17 cellular contexts compared by ENCODE assay signal in the genomic region with DNA sequence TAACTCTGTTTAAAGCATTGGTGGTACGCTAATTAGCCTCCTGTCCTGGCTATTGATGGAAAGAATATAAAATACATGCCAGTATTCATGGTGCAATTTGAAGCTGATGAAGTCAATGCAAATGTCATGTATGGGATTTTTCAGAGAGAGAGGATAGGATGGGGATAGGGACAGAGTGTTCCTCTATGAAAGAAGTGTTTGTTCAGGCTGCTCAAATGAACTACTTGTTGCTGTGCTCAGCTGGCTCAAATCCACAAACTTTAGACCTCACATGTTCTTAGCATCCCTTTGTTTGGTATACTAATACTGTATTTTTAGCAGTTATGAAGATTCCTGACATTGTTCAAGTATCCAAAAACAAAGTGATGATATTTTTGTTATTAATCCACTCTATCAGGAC.
DNase-seq lines count a peak whose midpoint lies in the region; ATAC-seq lines count a peak whose summit lies in the region.
"Had no signal": no experiment of that assay in that cellular context is flagged by ENCODE, and none has a peak within 500 bp of the region (broad histone marks: within the 10 kb centered on the region; RNA-seq: fewer than 3 reads in every experiment).

No MANE protein-coding gene starts in this region.

- H3K9me3 Mint-ChIP-seq in stimulated activated naive B cell treated with anti-CD40 and anti-IgM and Interleukin-4, amounts not matched to agents 10 μg/mL and 1 μg/mL and 100 μg/mL, for 72 hours: peaks cover 3% of the 10 kb centered on the region in 2 donors
- H3K9me3 Mint-ChIP-seq: GM23338 had no signal

- intact Hi-C loops in head of caudate nucleus (cut with DNase I): loop anchor here (5.0 kb wide), 1 partner anchor 117 kb away; a partner anchor contains a TSS

- H3K36me3 Mint-ChIP-seq in stimulated activated naive B cell treated with anti-CD40 and anti-IgM and Interleukin-4, amounts not matched to agents 10 μg/mL and 1 μg/mL and 100 μg/mL, for 72 hours: no peaks in the 10 kb centered on the region
- H3K36me3 Mint-ChIP-seq: CD8-positive, alpha-beta T cell had no signal

- no peaks in the 10 kb centered on the region for H3K27me3 Mint-ChIP-seq in stimulated activated naive B cell treated with anti-CD40 and anti-IgM and Interleukin-4, amounts not matched to agents 10 μg/mL and 1 μg/mL and 100 μg/mL, for 72 hours

- DNase-seq in Ammon's horn (ENCODE audit: low spot score) (peak; percentile 92), head of caudate nucleus (peak in 27 of 42 donors; percentile 6 to 83 (median 55)), pons (ENCODE audit: low spot score) (peak; percentile 98), DMS114 treated with DMSO at 0.1 percent for 48 hours (lab: John Stamatoyannopoulos, UW; ENCODE audit: unreplicated experiment) (no peak)
- DNase-seq in stimulated activated naive B cell treated with anti-CD40 and anti-IgM and Interleukin-4, amounts not matched to agents 10 μg/mL and 1 μg/mL and 100 μg/mL, for 72 hours: no peak
- DNase-seq in stimulated activated CD4-positive, alpha-beta T cell treated with anti-CD3 and anti-CD28 coated beads, Interleukin-4, amount 100 ng/mL, for 4 hours: no peak
- DNase-seq: CD8-positive, alpha-beta T cell; GF-D8; KG1; NCI-H146; NCI-H2081; NCI-H510A treated with DMSO at 0.1 percent for 48 hours had no signal

- H3K4me3 Mint-ChIP-seq in stimulated activated naive B cell treated with anti-CD40 and anti-IgM and Interleukin-4, amounts not matched to agents 10 μg/mL and 1 μg/mL and 100 μg/mL, for 72 hours: no peak overlapping the region
- H3K4me3 Mint-ChIP-seq: CD8-positive, alpha-beta T cell; GM23338 had no signal

- no peak overlapping the region for H3K27ac Mint-ChIP-seq in stimulated activated naive B cell treated with anti-CD40 and anti-IgM and Interleukin-4, amounts not matched to agents 10 μg/mL and 1 μg/mL and 100 μg/mL, for 72 hours
- H3K27ac Mint-ChIP-seq: CD8-positive, alpha-beta T cell; GM23338 had no signal

- peak overlapping the region; percentile 95 for H3K27ac ChIP-seq in angular gyrus (ENCODE audit: low read depth, low read length)
- H3K27ac ChIP-seq: 22Rv1 had no signal

- H3K4me1 Mint-ChIP-seq in stimulated activated naive B cell treated with anti-CD40 and anti-IgM and Interleukin-4, amounts not matched to agents 10 μg/mL and 1 μg/mL and 100 μg/mL, for 72 hours: no peaks in the 10 kb centered on the region
- H3K4me1 Mint-ChIP-seq: GM23338 had no signal

- ATAC-seq in stimulated activated naive B cell treated with anti-CD40 and anti-IgM and Interleukin-4, amounts not matched to agents 10 μg/mL and 1 μg/mL and 100 μg/mL, for 72 hours (replicated peaks): no peak
- no peak for ATAC-seq in GM18519 (IDR thresholded peaks at IDR 0.05; ENCODE audit: low FRiP score, unreplicated experiment)
- ATAC-seq: CD8-positive, alpha-beta T cell; GM23338; Right ventricle myocardium inferior had no signal

Comparison
In these comparisons a context has a peak if more than half of its experiments do, and no peak if none do; other contexts are left out.
1. DNase-seq: peak in Ammon's horn (single experiment), head of caudate nucleus (27 of 42) and pons (single experiment); none in stimulated activated naive B cell treated with anti-CD40 and anti-IgM and Interleukin-4, amounts not matched to agents 10 μg/mL and 1 μg/mL and 100 μg/mL, for 72 hours (single experiment), DMS114 treated with DMSO at 0.1 percent for 48 hours (single experiment) and stimulated activated CD4-positive, alpha-beta T cell treated with anti-CD3 and anti-CD28 coated beads, Interleukin-4, amount 100 ng/mL, for 4 hours (0 of 2).